15 cellular contexts compared by ENCODE assay signal in genomic region chr18:55069497-55069896, GRCh38.
DNase-seq lines count a peak whose midpoint lies in the region; ATAC-seq and TF ChIP-seq lines count a peak whose summit lies in the region.
"Had no signal": no experiment of that assay in that cellular context is flagged by ENCODE, and none has a peak within 500 bp of the region (broad histone marks: within the 10 kb centered on the region; RNA-seq: fewer than 3 reads in every experiment).

No MANE protein-coding gene starts in this region.

- peak; percentile 88 for DNase-seq in stimulated activated naive B cell treated with anti-CD40 and anti-IgM and Interleukin-4, amounts not matched to agents 10 μg/mL and 1 μg/mL and 100 μg/mL, for 72 hours
- DNase-seq in mesothelial cell of epicardium (ENCODE audit: low spot score in 2 of 2, unreplicated experiment in 2 of 2) (no peak), omental fat pad (ENCODE audit: low spot score) (no peak), SW 1271 (lab: John Stamatoyannopoulos, UW) (no peak)
- DNase-seq: activated CD4-positive, alpha-beta T cell treated with anti-CD3 and anti-CD28 coated beads for 36 hours; activated effector memory CD4-positive, alpha-beta T cell treated with Interleukin-2 at 50 U/mL for 16 hours; Calu3; NCI-H226; SIG-M5; stimulated activated CD4-positive, alpha-beta T cell treated with anti-CD3 and anti-CD28 coated beads, Interleukin-15, amount 100 ng/mL, for 24 hours had no signal

- H3K4me3 Mint-ChIP-seq in stimulated activated naive B cell treated with anti-CD40 and anti-IgM and Interleukin-4, amounts not matched to agents 10 μg/mL and 1 μg/mL and 100 μg/mL, for 72 hours = peak overlapping the region; percentile 55
- H3K4me3 Mint-ChIP-seq in mesothelial cell of epicardium = no peak overlapping the region
- H3K4me3 Mint-ChIP-seq: activated CD4-positive, alpha-beta T cell treated with anti-CD3 and anti-CD28 coated beads for 36 hours; neural crest cell; stimulated activated naive CD8-positive, alpha-beta T cell treated with anti-CD3 and anti-CD28 coated beads, Interleukin-15, Interleukin-2, amounts not matched to agents 100 ng/mL and 50 ng/mL, for 24 hours had no signal

- peaks cover 55 to 88% of the 10 kb centered on the region in 2 donors for H3K4me1 Mint-ChIP-seq in stimulated activated naive B cell treated with anti-CD40 and anti-IgM and Interleukin-4, amounts not matched to agents 10 μg/mL and 1 μg/mL and 100 μg/mL, for 72 hours
- H3K4me1 Mint-ChIP-seq in mesothelial cell of epicardium = no peaks in the 10 kb centered on the region
- H3K4me1 Mint-ChIP-seq: activated CD4-positive, alpha-beta T cell treated with anti-CD3 and anti-CD28 coated beads for 36 hours had no signal

- peaks cover 0 to 9% of the 10 kb centered on the region in 2 donors for H3K9me3 Mint-ChIP-seq in stimulated activated naive B cell treated with anti-CD40 and anti-IgM and Interleukin-4, amounts not matched to agents 10 μg/mL and 1 μg/mL and 100 μg/mL, for 72 hours
- no peaks in the 10 kb centered on the region for H3K9me3 Mint-ChIP-seq in mesothelial cell of epicardium
- H3K9me3 Mint-ChIP-seq: neural crest cell; stimulated activated naive CD8-positive, alpha-beta T cell treated with anti-CD3 and anti-CD28 coated beads, Interleukin-15, Interleukin-2, amounts not matched to agents 100 ng/mL and 50 ng/mL, for 24 hours had no signal

- H3K27me3 Mint-ChIP-seq in stimulated activated naive B cell treated with anti-CD40 and anti-IgM and Interleukin-4, amounts not matched to agents 10 μg/mL and 1 μg/mL and 100 μg/mL, for 72 hours = no peaks in the 10 kb centered on the region
- no peaks in the 10 kb centered on the region for H3K27me3 Mint-ChIP-seq in mesothelial cell of epicardium (ENCODE audit: low read depth)
- H3K27me3 Mint-ChIP-seq: stimulated activated naive CD8-positive, alpha-beta T cell treated with anti-CD3 and anti-CD28 coated beads, Interleukin-15, Interleukin-2, amounts not matched to agents 100 ng/mL and 50 ng/mL, for 24 hours had no signal

- ATAC-seq in GM19025 (IDR thresholded peaks at IDR 0.05; ENCODE audit: low read depth, unreplicated experiment) (peak; percentile 64), GM21737 (IDR thresholded peaks at IDR 0.05; ENCODE audit: unreplicated experiment) (peak; percentile 70), HG03175 (IDR thresholded peaks at IDR 0.05; ENCODE audit: unreplicated experiment) (peak; percentile 55), omental fat pad (ENCODE audit: low FRiP score) (no peak)
- ATAC-seq in stimulated activated naive B cell treated with anti-CD40 and anti-IgM and Interleukin-4, amounts not matched to agents 10 μg/mL and 1 μg/mL and 100 μg/mL, for 72 hours (replicated peaks) = peak; percentile 71 to 76
- ATAC-seq: activated CD4-positive, alpha-beta T cell treated with anti-CD3 and anti-CD28 coated beads for 36 hours had no signal

- H3K27ac Mint-ChIP-seq in stimulated activated naive B cell treated with anti-CD40 and anti-IgM and Interleukin-4, amounts not matched to agents 10 μg/mL and 1 μg/mL and 100 μg/mL, for 72 hours = peak overlapping the region; percentile 95
- no peak overlapping the region for H3K27ac Mint-ChIP-seq in mesothelial cell of epicardium
- H3K27ac Mint-ChIP-seq: activated CD4-positive, alpha-beta T cell treated with anti-CD3 and anti-CD28 coated beads for 36 hours; stimulated activated naive CD8-positive, alpha-beta T cell treated with anti-CD3 and anti-CD28 coated beads, Interleukin-15, Interleukin-2, amounts not matched to agents 100 ng/mL and 50 ng/mL, for 24 hours had no signal

- TF ChIP-seq CTCF in mesothelial cell of epicardium (IDR thresholded peaks at IDR 0.05; ENCODE audit: unreplicated experiment) (no peak), omental fat pad (IDR thresholded peaks at IDR 0.05) (no peak)

- H3K36me3 Mint-ChIP-seq in stimulated activated naive B cell treated with anti-CD40 and anti-IgM and Interleukin-4, amounts not matched to agents 10 μg/mL and 1 μg/mL and 100 μg/mL, for 72 hours = peaks cover 15 to 19% of the 10 kb centered on the region in 2 donors
- no peaks in the 10 kb centered on the region for H3K36me3 Mint-ChIP-seq in mesothelial cell of epicardium
